ENCODE assay signal across 17 cellular contexts in the genomic region with DNA sequence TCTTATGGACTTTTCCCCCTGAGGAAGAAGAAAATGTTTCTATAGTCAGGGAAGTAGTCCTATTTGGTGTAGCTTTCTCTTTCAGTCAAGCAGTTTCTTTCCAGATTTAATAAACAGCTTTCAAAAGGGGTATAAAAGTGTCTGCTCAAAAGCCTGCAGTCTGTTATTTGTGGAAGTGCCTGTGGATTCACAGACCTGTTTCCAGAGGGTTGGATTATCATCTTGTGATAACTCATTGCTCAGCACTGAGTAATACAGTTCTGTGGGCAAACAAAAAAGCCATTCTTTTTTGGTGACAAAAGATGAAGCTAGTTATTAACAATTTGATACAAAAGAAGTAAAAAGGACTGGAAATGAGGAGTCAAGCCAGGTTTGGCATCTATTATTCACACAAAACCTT.
DNase-seq lines count a peak whose midpoint lies in the region; TF ChIP-seq lines count a peak whose summit lies in the region.
"Had no signal": no experiment of that assay in that cellular context is flagged by ENCODE, and none has a peak within 500 bp of the region (broad histone marks: within the 10 kb centered on the region; RNA-seq: fewer than 3 reads in every experiment).

No MANE protein-coding gene starts in this region.

- peak overlapping the region; percentile 39 for H3K27ac ChIP-seq in neural cell (ENCODE audit: low read length)
- H3K27ac ChIP-seq in vagina: no peak overlapping the region
- H3K27ac ChIP-seq: upper lobe of right lung had no signal

- H3K27me3 Mint-ChIP-seq in chondrocyte (ENCODE audit: low read depth): no peaks in the 10 kb centered on the region
- H3K27me3 Mint-ChIP-seq: activated CD4-positive, alpha-beta memory T cell treated with anti-CD3 and anti-CD28 coated beads for 36 hours; B cell; memory B cell had no signal

- TF ChIP-seq POLR2A in vagina (IDR thresholded peaks at IDR 0.05): no peak

- POLR2A ChIA-PET in BJ (lab: Charles Lee): no interaction called here

- H3K27me3 ChIP-seq in BJ (ENCODE audit: control insufficient read depth, insufficient read depth, low read length): no peaks in the 10 kb centered on the region
- H3K27me3 ChIP-seq in neural cell (ENCODE audit: insufficient read depth, low read depth, low read length): no peaks in the 10 kb centered on the region
- no peaks in the 10 kb centered on the region for H3K27me3 ChIP-seq in vagina
- H3K27me3 ChIP-seq: upper lobe of right lung had no signal

- no peaks in the 10 kb centered on the region for H4K20me1 ChIP-seq in neural cell (ENCODE audit: insufficient read depth)

- H3K4me1 Mint-ChIP-seq in chondrocyte (ENCODE audit: low read depth): peaks cover 12% of the 10 kb centered on the region
- H3K4me1 Mint-ChIP-seq: B cell; memory B cell; stimulated activated effector memory CD8-positive, alpha-beta T cell treated with anti-CD3 and anti-CD28 coated beads, Interleukin-12 subunit alpha, Interleukin-12 subunit beta, amount 100 ng/mL, for 72 hours had no signal

- TF ChIP-seq EP300 in neural cell (conservative IDR thresholded peaks at IDR 0.05; ENCODE audit: poor library complexity, severe bottlenecking): no peak

- H3K27ac Mint-ChIP-seq in chondrocyte (ENCODE audit: unreplicated experiment): peak overlapping the region; percentile 6
- H3K27ac Mint-ChIP-seq: activated CD4-positive, alpha-beta memory T cell treated with anti-CD3 and anti-CD28 coated beads for 36 hours; activated T-helper 2 cell treated with anti-CD3 and anti-CD28 coated beads, Interferon-gamma antibody, Interleukin-2, Interleukin-4, amounts not matched to agents 10 μg/mL and 5 μg/mL and 100 μg/mL, durations not matched to agents 14 hours and 24 hours and 36 hours; B cell; memory B cell; stimulated activated effector memory CD8-positive, alpha-beta T cell treated with anti-CD3 and anti-CD28 coated beads, Interleukin-12 subunit alpha, Interleukin-12 subunit beta, amount 100 ng/mL, for 72 hours had no signal

- peak; percentile 7 for DNase-seq in BJ (ENCODE audit: low read depth)
- DNase-seq in M059J (ENCODE audit: low read depth): peak; percentile 74
- DNase-seq in chondrocyte (ENCODE audit: low spot score): no peak
- no peak for DNase-seq in GM13977 (ENCODE audit: low spot score)
- no peak for DNase-seq in NCI-H345 treated with DMSO at 0.1 percent for 48 hours (lab: John Stamatoyannopoulos, UW; ENCODE audit: unreplicated experiment)
- no peak for DNase-seq in SHP77 (lab: John Stamatoyannopoulos, UW)
- DNase-seq in vagina (ENCODE audit: extremely low spot score in 2 of 2): no peak
- DNase-seq: activated CD4-positive, alpha-beta memory T cell treated with anti-CD3 and anti-CD28 coated beads for 36 hours; anterior cingulate cortex; occipital lobe; upper lobe of right lung had no signal

- peaks cover 12% of the 10 kb centered on the region for H3K9me3 Mint-ChIP-seq in chondrocyte (ENCODE audit: low read depth)

- no peaks in the 10 kb centered on the region for H3F3A ChIP-seq in neural cell (ENCODE audit: insufficient read depth, low read length, poor library complexity, severe bottlenecking)

- H3K36me3 ChIP-seq in BJ (ENCODE audit: control insufficient read depth, insufficient read depth, low read length) (no peaks in the 10 kb centered on the region), neural cell (ENCODE audit: insufficient read depth, low read length) (no peaks in the 10 kb centered on the region), vagina (no peaks in the 10 kb centered on the region)
- H3K36me3 ChIP-seq: HAP-1, upper lobe of right lung had no signal

- no peaks in the 10 kb centered on the region for H3K9me2 ChIP-seq in neural cell (ENCODE audit: insufficient read depth, low read length)

- H3K4me3 ChIP-seq in BJ (ENCODE audit: low read depth, low read length) (no peak overlapping the region), neural cell (ENCODE audit: low read length) (no peak overlapping the region), vagina (no peak overlapping the region)
- H3K4me3 ChIP-seq: HAP-1, upper lobe of right lung had no signal

- in situ Hi-C loops in GM13977 (cut with MboI; ENCODE audit: low pct_unique_long_range_greater_than_20kb, low sequenced_read_pairs, unreplicated experiment): no loop called here

- intact Hi-C loops in vagina (cut with DNase I): no loop called here

- H3K9ac ChIP-seq in neural cell (ENCODE audit: low read length): peak overlapping the region; percentile 4

- peaks cover 3% of the 10 kb centered on the region for H3K36me3 Mint-ChIP-seq in chondrocyte (ENCODE audit: low read depth)
- H3K36me3 Mint-ChIP-seq: activated CD4-positive, alpha-beta memory T cell treated with anti-CD3 and anti-CD28 coated beads for 36 hours; memory B cell; stimulated activated effector memory CD8-positive, alpha-beta T cell treated with anti-CD3 and anti-CD28 coated beads, Interleukin-12 subunit alpha, Interleukin-12 subunit beta, amount 100 ng/mL, for 72 hours had no signal

- TF ChIP-seq RAD21 in neural cell (conservative IDR thresholded peaks at IDR 0.05): no peak

- no peak overlapping the region for H3K4me2 ChIP-seq in neural cell (ENCODE audit: low read length)

- no peaks in the 10 kb centered on the region for H3K79me2 ChIP-seq in neural cell (replicated peaks; ENCODE audit: insufficient read depth, low read length)

- no peak overlapping the region for H3K4me3 Mint-ChIP-seq in chondrocyte (ENCODE audit: unreplicated experiment)
- H3K4me3 Mint-ChIP-seq: activated CD4-positive, alpha-beta memory T cell treated with anti-CD3 and anti-CD28 coated beads for 36 hours; B cell; memory B cell; stimulated activated effector memory CD8-positive, alpha-beta T cell treated with anti-CD3 and anti-CD28 coated beads, Interleukin-12 subunit alpha, Interleukin-12 subunit beta, amount 100 ng/mL, for 72 hours had no signal

- H2AFZ ChIP-seq in neural cell (ENCODE audit: low read depth, low read length): no peak overlapping the region

- no peaks in the 10 kb centered on the region for H3K4me1 ChIP-seq in vagina
- H3K4me1 ChIP-seq: HAP-1, upper lobe of right lung had no signal

- CTCF ChIA-PET in BJ (lab: Yijun Ruan, JAX): interaction anchor here (0.6 kb wide), 1 partner anchor 41 kb away, joined by 3 read pairs; no protein-coding TSS in a partner anchor

- H3K9me3 ChIP-seq in neural cell (ENCODE audit: low read length) (peaks cover 2% of the 10 kb centered on the region), vagina (no peaks in the 10 kb centered on the region)
- H3K9me3 ChIP-seq: HAP-1, upper lobe of right lung had no signal

- no peak for TF ChIP-seq CTCF in BJ (IDR thresholded peaks at IDR 0.05; ENCODE audit: insufficient read depth, low read depth, low read length)
- TF ChIP-seq CTCF in chondrocyte (IDR thresholded peaks at IDR 0.05): no peak
- TF ChIP-seq CTCF in neural cell (IDR thresholded peaks at IDR 0.05; ENCODE audit: poor library complexity, severe bottlenecking): no peak
- TF ChIP-seq CTCF in GM13977 (IDR thresholded peaks at IDR 0.05; ENCODE audit: extremely low read depth, insufficient read depth, missing control alignments): no peak
- TF ChIP-seq CTCF in vagina (IDR thresholded peaks at IDR 0.05): no peak

TF ChIP-seq in neural cell, 6 proteins besides CTCF, POLR2A, EP300 and RAD21:
- TF ChIP-seq POLR2AphosphoS5 (IDR thresholded peaks at IDR 0.05) (no peak), EZH2 (IDR thresholded peaks at IDR 0.05; ENCODE audit: borderline replicate concordance, insufficient read depth, low read length, poor library complexity, severe bottlenecking) (no peak), SMC3 (conservative IDR thresholded peaks at IDR 0.05; ENCODE audit: poor library complexity) (no peak), MXI1 (conservative IDR thresholded peaks at IDR 0.05; ENCODE audit: poor library complexity, severe bottlenecking) (no peak), TAF1 (IDR thresholded peaks at IDR 0.05; ENCODE audit: low read depth) (no peak), REST (IDR thresholded peaks at IDR 0.05; ENCODE audit: borderline replicate concordance) (no peak)

Comparison
In these comparisons a context has a peak if more than half of its experiments do, and no peak if none do; other contexts are left out.
1. DNase-seq: peak in BJ (single experiment) and M059J (single experiment); none in chondrocyte (single experiment), GM13977 (single experiment), NCI-H345 treated with DMSO at 0.1 percent for 48 hours (single experiment), SHP77 (0 of 2) and vagina (0 of 2).